Comparison of ENCODE assay signal across 9 cellular contexts in genomic region chr19:18507021-18507726, GRCh38. TPM values are rescaled to one million over a fixed set of nuclear protein-coding genes. Genes with fewer than 3 reads are reported as not detected.
A peak's percentile ranks its signal among the peaks of the same experiment; 100 is the strongest.
DNase-seq lines count a peak whose midpoint lies in the region; ATAC-seq, FAIRE-seq and TF ChIP-seq lines count a peak whose summit lies in the region.
"Had no signal": no experiment of that assay in that cellular context is flagged by ENCODE, and none has a peak within 500 bp of the region (broad histone marks: within the 10 kb centered on the region; RNA-seq: fewer than 3 reads in every experiment).

No MANE protein-coding gene starts in this region.

- in situ Hi-C loops in mammary epithelial cell (cut with MboI; ENCODE audit: low sequenced_read_pairs in 2 of 2) (no loop called here), K562 (cut with MboI) (no loop called here), HepG2 (cut with HindIII; ENCODE audit: extremely low pct_ligation_motif_present, low pct_unique_long_range_greater_than_20kb) (no loop called here)

- no peak for TF ChIP-seq POLR2A in K562 (conservative IDR thresholded peaks at IDR 0.05)
- no peak for TF ChIP-seq POLR2A in HepG2 (IDR thresholded peaks at IDR 0.05; ENCODE audit: insufficient read depth in 1 of 2, low read depth in 2 of 2, low read length in 2 of 2)
- TF ChIP-seq POLR2A in upper lobe of left lung (IDR thresholded peaks at IDR 0.05), result no peak

- FAIRE-seq in K562 (lab: Jason Lieb, UNC) (no peak), HepG2 (lab: Jason Lieb, UNC) (no peak)

- BruUV-seq in MCF 10A (replicated peaks; lab: Mats Ljungman, UMichigan) (no TSS peak), mammary epithelial cell (replicated peaks; lab: Mats Ljungman, UMichigan) (no TSS peak), K562 (replicated peaks; lab: Mats Ljungman, UMichigan) (no TSS peak), HepG2 (replicated peaks; lab: Mats Ljungman, UMichigan) (no TSS peak)

- H3K36me3 ChIP-seq in mammary epithelial cell (ENCODE audit: insufficient read depth, low read length) (no peaks in the 10 kb centered on the region), K562 (ENCODE audit: control insufficient read depth, insufficient read depth, low read length) (peaks cover 3% of the 10 kb centered on the region; the same call in 2 of the 3 replicates), HepG2 (replicated peaks in 1 of 2; ENCODE audit: control insufficient read depth in 1 of 2, insufficient read depth in 2 of 2, low read length in 2 of 2) (peaks cover 0 to 2% of the 10 kb centered on the region in 2 experiments; a peak in 1 of 5 replicates), upper lobe of left lung (no peaks in the 10 kb centered on the region)

- H3K9me1 ChIP-seq in K562 (ENCODE audit: control insufficient read depth, insufficient read depth, low read length), result peaks cover 31% of the 10 kb centered on the region

- H3K27ac ChIP-seq in mammary epithelial cell (ENCODE audit: insufficient read depth, low read depth, low read length) (no peak overlapping the region), K562 (ENCODE audit: extremely low read depth, low read depth, low read length) (peak overlapping the region; percentile 34; the same call in 2 of the 3 replicates), HepG2 (ENCODE audit: extremely low read length, insufficient read depth, low read length) (peak overlapping the region; percentile 37), upper lobe of left lung (peak overlapping the region; percentile 25 to 80 (median 78))

- H3K9me3 ChIP-seq in mammary epithelial cell (replicated peaks; ENCODE audit: insufficient read depth, low read length) (no peaks in the 10 kb centered on the region), K562 (replicated peaks; ENCODE audit: control insufficient read depth, insufficient read depth, low read depth, low read length) (no peaks in the 10 kb centered on the region), HepG2 (ENCODE audit: low read length) (no peaks in the 10 kb centered on the region), upper lobe of left lung (no peaks in the 10 kb centered on the region)

- no peak overlapping the region for H3K4me3 Mint-ChIP-seq in MCF 10A (ENCODE audit: unreplicated experiment)

- H3K4me1 ChIP-seq in mammary epithelial cell (ENCODE audit: insufficient read depth, low read length), result peaks cover 35% of the 10 kb centered on the region
- peaks cover 23 to 66% of the 10 kb centered on the region in 2 experiments for H3K4me1 ChIP-seq in K562 (replicated peaks in 1 of 2; ENCODE audit: control insufficient read depth in 2 of 2, insufficient read depth in 2 of 2, low read length in 2 of 2)
- H3K4me1 ChIP-seq in HepG2 (ENCODE audit: insufficient read depth, low read length), result peaks cover 94% of the 10 kb centered on the region
- H3K4me1 ChIP-seq in upper lobe of left lung, result peaks cover 66 to 84% (median 71%) of the 10 kb centered on the region in 4 donors

- TF ChIP-seq RAD21 in K562 (CRISPR knock-in tag; conservative IDR thresholded peaks at IDR 0.05 in 1 of 2, IDR thresholded peaks at IDR 0.05 in 1 of 2), result no peak
- TF ChIP-seq RAD21 in HepG2 (CRISPR knock-in tag; IDR thresholded peaks at IDR 0.05), result no peak

- POLR2A ChIA-PET in MCF 10A (lab: Yijun Ruan, JAX) (interaction anchor here (0.7 to 1.5 kb wide), 9 partner anchors 9 to 88 kb away, joined by 3 to 8 read pairs (median 3); partner anchors contain the start of genes ELL, SSBP4 and UBA52), K562 (lab: Yijun Ruan, JAX) (interaction anchor here (0.6 to 9.2 kb wide), 12 partner anchors 10 to 268 kb away, joined by 3 to 84 read pairs (median 4); partner anchors contain the start of gene ELL), HepG2 (lab: Yijun Ruan, JAX) (interaction anchor here (0.7 to 2.1 kb wide), 5 partner anchors 11 to 37 kb away, joined by 3 to 16 read pairs (median 3); partner anchors contain the start of gene ELL)

- H3K9ac ChIP-seq in mammary epithelial cell (ENCODE audit: insufficient read depth, low read length), result no peak overlapping the region
- peak overlapping the region in 1 of 2 experiments; percentile 84; a peak in 3 of 4 replicates for H3K9ac ChIP-seq in K562 (ENCODE audit: insufficient read depth in 1 of 2, low read depth in 2 of 2, low read length in 2 of 2)
- H3K9ac ChIP-seq in HepG2 (ENCODE audit: insufficient read depth, low read depth, low read length), result peak overlapping the region; percentile 6

- intact Hi-C loops in MCF 10A (cut with micrococcal nuclease), result no loop called here
- intact Hi-C loops in mammary epithelial cell (cut with micrococcal nuclease), result no loop called here
- intact Hi-C loops in K562 (cut with micrococcal nuclease), result no loop called here
- intact Hi-C loops in HepG2 (cut with micrococcal nuclease; ENCODE audit: unreplicated experiment), result loop anchor here (5.0 kb wide), 1 partner anchor 40 kb away; no protein-coding TSS in a partner anchor

- H2AFZ ChIP-seq in mammary epithelial cell (ENCODE audit: low read depth, low read length) (no peak overlapping the region), K562 (ENCODE audit: low read depth, low read length) (no peak overlapping the region), HepG2 (ENCODE audit: low read length) (no peak overlapping the region)

- H3K79me2 ChIP-seq in mammary epithelial cell (ENCODE audit: insufficient read depth, low read length) (peaks cover 96% of the 10 kb centered on the region), K562 (ENCODE audit: control insufficient read depth, insufficient read depth, low read length) (peaks cover 96% of the 10 kb centered on the region), HepG2 (ENCODE audit: insufficient read depth, low read length) (peaks cover 93% of the 10 kb centered on the region)

- CTCF ChIA-PET in MCF 10A (lab: Yijun Ruan, JAX) (interaction anchor here (0.6 to 3.1 kb wide), 7 partner anchors 12 to 444 kb away, joined by 3 to 12 read pairs (median 4); no protein-coding TSS in a partner anchor), mammary epithelial cell (lab: Charles Lee; ENCODE audit: low non-redundant PET) (no interaction called here), K562 (lab: Yijun Ruan, JAX; ENCODE audit: low intra/inter-chr PET ratio) (no interaction called here), HepG2 (lab: Yijun Ruan, JAX; ENCODE audit: low intra/inter-chr PET ratio, low total read pairs) (interaction anchor here (0.9 kb wide), 1 partner anchor 15 kb away, joined by 3 read pairs; no protein-coding TSS in a partner anchor)

- H3K4me3 ChIP-seq in mammary epithelial cell (replicated peaks in 1 of 3; ENCODE audit: insufficient read depth in 1 of 3, low read depth in 2 of 3, low read length in 3 of 3) (no peak overlapping the region), K562 (no peak overlapping the region), HepG2 (replicated peaks in 1 of 3; ENCODE audit: insufficient read depth in 1 of 3, low read depth in 2 of 3, low read length in 3 of 3) (peak overlapping the region in 1 of 3 experiments; percentile 22; a peak in 1 of 6 replicates), upper lobe of left lung (no peak overlapping the region)

- peak overlapping the region; percentile 74 for H3K27ac Mint-ChIP-seq in MCF 10A (ENCODE audit: low read depth, unreplicated experiment)

- peak; percentile 14 for ATAC-seq in K562
- ATAC-seq in HepG2, result no peak
- peak in 1 of 2 donors; percentile 2 for ATAC-seq in upper lobe of left lung (ENCODE audit: low FRiP score in 2 of 2)
- ATAC-seq in HG02981 (IDR thresholded peaks at IDR 0.05; ENCODE audit: unreplicated experiment), result no peak
- no peak for ATAC-seq in HG03025 (IDR thresholded peaks at IDR 0.05; ENCODE audit: low FRiP score, unreplicated experiment)
- no peak for ATAC-seq in GM21737 (IDR thresholded peaks at IDR 0.05; ENCODE audit: unreplicated experiment)

- H4K20me1 ChIP-seq in mammary epithelial cell (ENCODE audit: insufficient read depth, low read length) (peaks cover 19% of the 10 kb centered on the region), K562 (replicated peaks; ENCODE audit: control insufficient read depth, insufficient read depth, low read length) (peaks cover 80% of the 10 kb centered on the region), HepG2 (ENCODE audit: insufficient read depth, low read length) (peaks cover 70% of the 10 kb centered on the region)

- TF ChIP-seq CTCF in MCF 10A (IDR thresholded peaks at IDR 0.05; ENCODE audit: unreplicated experiment) (no peak), mammary epithelial cell (conservative IDR thresholded peaks at IDR 0.05 in 1 of 2, IDR thresholded peaks at IDR 0.05 in 1 of 2; ENCODE audit: extremely low read depth in 1 of 2, insufficient read depth in 1 of 2, low read depth in 1 of 2, low read length in 2 of 2) (no peak), K562 (IDR thresholded peaks at IDR 0.05 in 2 of 3, conservative IDR thresholded peaks at IDR 0.05 in 1 of 3; ENCODE audit: insufficient read depth in 2 of 3, low read depth in 1 of 3, low read length in 3 of 3) (no peak), HepG2 (CRISPR knock-in tag; IDR thresholded peaks at IDR 0.05) (no peak), upper lobe of left lung (IDR thresholded peaks at IDR 0.05) (no peak)

- peaks cover 37% of the 10 kb centered on the region for H3K4me1 Mint-ChIP-seq in MCF 10A (ENCODE audit: insufficient read depth, unreplicated experiment)

- dilution Hi-C loops in mammary epithelial cell (cut with HindIII; ENCODE audit: low sequenced_read_pairs), result no loop called here

- H3K27me3 ChIP-seq in mammary epithelial cell (ENCODE audit: insufficient read depth, low read length) (no peaks in the 10 kb centered on the region), K562 (ENCODE audit: control insufficient read depth in 2 of 2, insufficient read depth in 2 of 2, low read length in 2 of 2) (no peaks in the 10 kb centered on the region), HepG2 (ENCODE audit: control insufficient read depth in 1 of 2, insufficient read depth in 2 of 2, low read length in 2 of 2) (no peaks in the 10 kb centered on the region), upper lobe of left lung (no peaks in the 10 kb centered on the region)

- no peak for TF ChIP-seq EP300 in K562 (IDR thresholded peaks at IDR 0.05; ENCODE audit: low read length)
- no peak for TF ChIP-seq EP300 in HepG2 (IDR thresholded peaks at IDR 0.05; ENCODE audit: low read depth in 2 of 2, low read length in 2 of 2)
- TF ChIP-seq EP300 in HepG2 (CRISPR knock-in tag; IDR thresholded peaks at IDR 0.05; ENCODE audit: borderline replicate concordance), result no peak
- peak in 1 of 4 donors; percentile 51 for TF ChIP-seq EP300 in upper lobe of left lung (IDR thresholded peaks at IDR 0.05)

- no peak overlapping the region for H3K4me2 ChIP-seq in mammary epithelial cell (ENCODE audit: insufficient read depth, low read depth, low read length)
- no peak overlapping the region; the same call in 1 of the 2 replicates for H3K4me2 ChIP-seq in K562 (ENCODE audit: insufficient read depth, low read length)
- peak overlapping the region; percentile 46 for H3K4me2 ChIP-seq in HepG2 (ENCODE audit: low read depth, low read length)

- no peaks in the 10 kb centered on the region for H3K27me3 Mint-ChIP-seq in MCF 10A (ENCODE audit: insufficient read depth, unreplicated experiment)

- DNase-seq in MCF 10A (ENCODE audit: unreplicated experiment) (no peak), mammary epithelial cell (no peak), K562 (ENCODE audit: extremely low read depth in 1 of 4, low spot score in 3 of 4) (no peak), HepG2 (ENCODE audit: low spot score) (no peak), upper lobe of left lung (no peak)
- DNase-seq: NCI-H524 treated with DMSO at 0.1 percent for 48 hours had no signal

- no peaks in the 10 kb centered on the region for H3K9me3 Mint-ChIP-seq in MCF 10A (ENCODE audit: unreplicated experiment)

- 83% methylated on average over 7 of the region's 9 CpGs for WGBS in mammary epithelial cell (ENCODE audit: low coverage, missing lambda C conversion rate)
- 48% methylated on average over 9 of the region's 9 CpGs for WGBS in K562 (ENCODE audit: insufficient coverage, low coverage, missing lambda C conversion rate)
- 72% methylated on average over 2 of the region's 9 CpGs for WGBS in HepG2 (ENCODE audit: low lambda C conversion rate)
- WGBS in upper lobe of left lung, 2 donors, result 20 to 46% methylated on average over 5 to 9 of the region's 9 CpGs

- H3K36me3 Mint-ChIP-seq in MCF 10A (ENCODE audit: insufficient read depth, unreplicated experiment), result peaks cover 19% of the 10 kb centered on the region

RNA-seq across cellular contexts. Expression of gene ELL, which starts 14.7 kb away (rescaled TPM):
- total RNA-seq in MCF 10A (2022), result 20.8 and 22.4 TPM in 2 replicates
- 10 to 100 TPM; 17.3 to 27.7 TPM for total RNA-seq in mammary epithelial cell
- 9.5 TPM for polyA plus RNA-seq in mammary epithelial cell
- polyA minus RNA-seq in mammary epithelial cell, result 10.9 TPM
- 26.9 and 68.3 TPM in 2 replicates for total RNA-seq in K562 (2011; cell fraction: chromatin; rRNA removed; ENCODE audit: low replicate concordance)
- total RNA-seq in K562 (2011; cell fraction: nucleolus; rRNA removed), result 36.6 and 44.4 TPM in 2 replicates
- total RNA-seq in K562 (2011; cell fraction: nucleoplasm; rRNA removed), result 26.0 and 26.8 TPM in 2 replicates
- total RNA-seq in K562 (2014; rRNA removed), result 12.9 and 16.3 TPM in 2 replicates
- 2.8 and 3.2 TPM in 2 replicates for total RNA-seq in K562 (2014; rRNA removed; fragmentation: Illumina TruSeq; extraction: Trizol)
- 5.4 and 6.0 TPM in 2 replicates for total RNA-seq in K562 (2015; rRNA removed; fragmentation: Illumina TruSeq; extraction: Trizol)
- total RNA-seq in K562 (2021), result 22.1 and 22.5 TPM in 2 replicates
- 4.0 and 9.2 TPM in 2 replicates for polyA plus RNA-seq in K562 (2011; rRNA removed)
- polyA plus RNA-seq in K562 (2011; cell fraction: cytosol; rRNA removed), result 4.9 and 11.1 TPM in 2 replicates
- polyA plus RNA-seq in K562 (2011; cell fraction: nucleus; rRNA removed), result 14.6 and 22.8 TPM in 2 replicates
- 12.3 and 14.0 TPM in 2 replicates for polyA plus RNA-seq in K562 (2012)
- polyA plus RNA-seq in K562 (2014; fragmentation: Illumina TruSeq; extraction: Trizol), result 4.1 and 9.6 TPM in 2 replicates
- polyA plus RNA-seq in K562 (2014; fragmentation: Nextera tagmentation; extraction: Ambion mirVana), result under 1 TPM; 0.24 to 0.45 TPM
- 9.0 and 13.2 TPM in 2 replicates for polyA plus RNA-seq in K562 (2014; rRNA removed)
- polyA minus RNA-seq in K562 (2011; rRNA and poly(A)+ RNA removed), result 2.8 and 4.1 TPM in 2 replicates
- 7.6 and 14.9 TPM in 2 replicates for polyA minus RNA-seq in K562 (2011; cell fraction: cytosol; rRNA and poly(A)+ RNA removed)
- polyA minus RNA-seq in K562 (2011; cell fraction: nucleus; rRNA and poly(A)+ RNA removed), result 7.0 and 10.7 TPM in 2 replicates
- total RNA-seq in HepG2 (2016; rRNA removed; fragmentation: Illumina TruSeq; extraction: Trizol), result 3.2 and 3.7 TPM in 2 replicates
- 0.71 and 1.1 TPM in 2 replicates for total RNA-seq in HepG2 (2016; cell fraction: cytosol; rRNA removed; fragmentation: Illumina TruSeq; extraction: Trizol; ENCODE audit: low read depth)
- total RNA-seq in HepG2 (2016; cell fraction: insoluble cytoplasmic fraction; rRNA removed; fragmentation: Illumina TruSeq; extraction: Trizol), result 2.7 and 4.1 TPM in 2 replicates
- total RNA-seq in HepG2 (2016; cell fraction: membrane; rRNA removed; fragmentation: Illumina TruSeq; extraction: Trizol), result 2.3 and 2.5 TPM in 2 replicates
- 3.3 and 4.8 TPM in 2 replicates for total RNA-seq in HepG2 (2016; cell fraction: nucleus; rRNA removed; fragmentation: Illumina TruSeq; extraction: Trizol)
- 5.4 and 5.8 TPM in 2 replicates for polyA plus RNA-seq in HepG2 (2011; rRNA removed)
- 3.2 and 4.3 TPM in 2 replicates for polyA plus RNA-seq in HepG2 (2011; cell fraction: cytosol; rRNA removed)
- 27.1 and 34.7 TPM in 2 replicates for polyA plus RNA-seq in HepG2 (2011; cell fraction: nucleus; rRNA removed)
- polyA plus RNA-seq in HepG2 (2012), result 7.1 TPM in 2 replicates
- 0.20 and 0.33 TPM in 2 replicates for polyA plus RNA-seq in HepG2 (2016; cell fraction: cytosol; fragmentation: Illumina TruSeq; extraction: Trizol; ENCODE audit: low read depth)
- polyA plus RNA-seq in HepG2 (2016; cell fraction: insoluble cytoplasmic fraction; fragmentation: Illumina TruSeq; extraction: Trizol; ENCODE audit: low read depth), result 3.1 and 4.0 TPM in 2 replicates
- 1.0 and 1.1 TPM in 2 replicates for polyA plus RNA-seq in HepG2 (2016; cell fraction: membrane; fragmentation: Illumina TruSeq; extraction: Trizol; ENCODE audit: low read depth)
- 5.1 and 5.2 TPM in 2 replicates for polyA plus RNA-seq in HepG2 (2016; cell fraction: nucleus; fragmentation: Illumina TruSeq; extraction: Trizol; ENCODE audit: insufficient read depth, low read depth)
- 6.3 and 17.2 TPM in 2 replicates for polyA minus RNA-seq in HepG2 (2011; rRNA and poly(A)+ RNA removed; ENCODE audit: low replicate concordance)
- 6.0 and 8.8 TPM in 2 replicates for polyA minus RNA-seq in HepG2 (2011; cell fraction: cytosol; rRNA and poly(A)+ RNA removed)
- 12.9 and 14.3 TPM in 2 replicates for polyA minus RNA-seq in HepG2 (2011; cell fraction: nucleus; rRNA and poly(A)+ RNA removed)
- total RNA-seq in upper lobe of left lung, result 10 to 100 TPM; 19.8 to 66.0 (median 22.4) TPM

RNA-seq across cellular contexts. Expression of gene FKBP8, which starts 36.2 kb away (rescaled TPM):
- total RNA-seq in MCF 10A (2022) (142 and 154 TPM in 2 replicates), mammary epithelial cell (100 to 1,000 TPM; 201 to 213 TPM), K562 (2014; rRNA removed) (234 and 260 TPM in 2 replicates), K562 (2014; rRNA removed; fragmentation: Illumina TruSeq; extraction: Trizol) (16.0 and 21.8 TPM in 2 replicates), K562 (2015; rRNA removed; fragmentation: Illumina TruSeq; extraction: Trizol) (104 and 106 TPM in 2 replicates), K562 (2021) (228 and 236 TPM in 2 replicates), HepG2 (2016; rRNA removed; fragmentation: Illumina TruSeq; extraction: Trizol) (75.1 and 81.7 TPM in 2 replicates), upper lobe of left lung (100 to 1,000 TPM; 242 to 450 (median 284) TPM)
- polyA plus RNA-seq in mammary epithelial cell (165 TPM), K562 (2011; rRNA removed) (116 and 176 TPM in 2 replicates), K562 (2014; fragmentation: Illumina TruSeq; extraction: Trizol) (62.5 and 201 TPM in 2 replicates), K562 (2014; fragmentation: Nextera tagmentation; extraction: Ambion mirVana) (1 to 10 TPM in 1 of 2 experiments, under 1 TPM in 1; 0.46 to 1.0 TPM), K562 (2014; rRNA removed) (168 and 203 TPM in 2 replicates), HepG2 (2011; rRNA removed) (93.9 and 135 TPM in 2 replicates)
- polyA minus RNA-seq in mammary epithelial cell, result 75.5 TPM
- total RNA-seq in K562 (2011; cell fraction: chromatin; rRNA removed; ENCODE audit: low replicate concordance), result 26.1 and 86.1 TPM in 2 replicates
- total RNA-seq in K562 (2011; cell fraction: nucleolus; rRNA removed), result 93.6 and 114 TPM in 2 replicates
- total RNA-seq in K562 (2011; cell fraction: nucleoplasm; rRNA removed), result 59.8 and 63.9 TPM in 2 replicates
- polyA plus RNA-seq in K562 (2011; cell fraction: cytosol; rRNA removed), result 199 and 396 TPM in 2 replicates
- polyA plus RNA-seq in K562 (2011; cell fraction: nucleus; rRNA removed), result 128 and 178 TPM in 2 replicates
- polyA plus RNA-seq in K562 (2012), result 173 and 302 TPM in 2 replicates
- 28.0 and 49.7 TPM in 2 replicates for polyA minus RNA-seq in K562 (2011; rRNA and poly(A)+ RNA removed)
- 138 and 159 TPM in 2 replicates for polyA minus RNA-seq in K562 (2011; cell fraction: cytosol; rRNA and poly(A)+ RNA removed)
- 35.5 and 49.0 TPM in 2 replicates for polyA minus RNA-seq in K562 (2011; cell fraction: nucleus; rRNA and poly(A)+ RNA removed)
- 75.9 and 83.0 TPM in 2 replicates for total RNA-seq in HepG2 (2016; cell fraction: cytosol; rRNA removed; fragmentation: Illumina TruSeq; extraction: Trizol; ENCODE audit: low read depth)
- 78.1 and 87.6 TPM in 2 replicates for total RNA-seq in HepG2 (2016; cell fraction: insoluble cytoplasmic fraction; rRNA removed; fragmentation: Illumina TruSeq; extraction: Trizol)
- total RNA-seq in HepG2 (2016; cell fraction: membrane; rRNA removed; fragmentation: Illumina TruSeq; extraction: Trizol), result 92.2 and 111 TPM in 2 replicates
- 32.7 and 42.9 TPM in 2 replicates for total RNA-seq in HepG2 (2016; cell fraction: nucleus; rRNA removed; fragmentation: Illumina TruSeq; extraction: Trizol)
- 101 and 179 TPM in 2 replicates for polyA plus RNA-seq in HepG2 (2011; cell fraction: cytosol; rRNA removed)
- 159 and 173 TPM in 2 replicates for polyA plus RNA-seq in HepG2 (2011; cell fraction: nucleus; rRNA removed)
- polyA plus RNA-seq in HepG2 (2012), result 93.8 and 130 TPM in 2 replicates
- 84.6 and 95.1 TPM in 2 replicates for polyA plus RNA-seq in HepG2 (2016; cell fraction: cytosol; fragmentation: Illumina TruSeq; extraction: Trizol; ENCODE audit: low read depth)
- polyA plus RNA-seq in HepG2 (2016; cell fraction: insoluble cytoplasmic fraction; fragmentation: Illumina TruSeq; extraction: Trizol; ENCODE audit: low read depth), result 107 and 111 TPM in 2 replicates
- polyA plus RNA-seq in HepG2 (2016; cell fraction: membrane; fragmentation: Illumina TruSeq; extraction: Trizol; ENCODE audit: low read depth), result 117 and 126 TPM in 2 replicates
- polyA plus RNA-seq in HepG2 (2016; cell fraction: nucleus; fragmentation: Illumina TruSeq; extraction: Trizol; ENCODE audit: insufficient read depth, low read depth), result 80.5 and 87.9 TPM in 2 replicates
- polyA minus RNA-seq in HepG2 (2011; rRNA and poly(A)+ RNA removed; ENCODE audit: low replicate concordance), result 96.9 and 151 TPM in 2 replicates
- 63.3 and 77.3 TPM in 2 replicates for polyA minus RNA-seq in HepG2 (2011; cell fraction: cytosol; rRNA and poly(A)+ RNA removed)
- polyA minus RNA-seq in HepG2 (2011; cell fraction: nucleus; rRNA and poly(A)+ RNA removed), result 16.6 and 20.1 TPM in 2 replicates

RNA-seq across cellular contexts. Expression of gene KXD1, which starts 50.5 kb away (rescaled TPM):
- total RNA-seq in MCF 10A (2022) (120 and 126 TPM in 2 replicates), mammary epithelial cell (10 to 100 TPM; 83.9 to 98.2 TPM), K562 (2014; rRNA removed) (133 and 147 TPM in 2 replicates), K562 (2014; rRNA removed; fragmentation: Illumina TruSeq; extraction: Trizol) (48.7 and 66.2 TPM in 2 replicates), K562 (2015; rRNA removed; fragmentation: Illumina TruSeq; extraction: Trizol) (80.5 and 83.3 TPM in 2 replicates), K562 (2021) (114 and 118 TPM in 2 replicates), HepG2 (2016; rRNA removed; fragmentation: Illumina TruSeq; extraction: Trizol) (44.6 and 53.1 TPM in 2 replicates), upper lobe of left lung (100 to 1,000 TPM in 3 of 6 donors, 10 to 100 TPM in 3; 69.6 to 333 (median 103) TPM)
- polyA plus RNA-seq in mammary epithelial cell (159 TPM), K562 (2011; rRNA removed) (159 and 217 TPM in 2 replicates), K562 (2014; fragmentation: Illumina TruSeq; extraction: Trizol) (191 and 210 TPM in 2 replicates), K562 (2014; fragmentation: Nextera tagmentation; extraction: Ambion mirVana) (10 to 100 TPM; 21.9 to 41.3 TPM), K562 (2014; rRNA removed) (153 and 177 TPM in 2 replicates), HepG2 (2011; rRNA removed) (143 and 160 TPM in 2 replicates)
- 97.3 TPM for polyA minus RNA-seq in mammary epithelial cell
- 91.9 and 173 TPM in 2 replicates for total RNA-seq in K562 (2011; cell fraction: chromatin; rRNA removed; ENCODE audit: low replicate concordance)
- total RNA-seq in K562 (2011; cell fraction: nucleolus; rRNA removed), result 110 and 120 TPM in 2 replicates
- 109 and 127 TPM in 2 replicates for total RNA-seq in K562 (2011; cell fraction: nucleoplasm; rRNA removed)
- 242 and 309 TPM in 2 replicates for polyA plus RNA-seq in K562 (2011; cell fraction: cytosol; rRNA removed)
- polyA plus RNA-seq in K562 (2011; cell fraction: nucleus; rRNA removed), result 149 and 198 TPM in 2 replicates
- polyA plus RNA-seq in K562 (2012), result 146 and 182 TPM in 2 replicates
- 64.2 and 93.8 TPM in 2 replicates for polyA minus RNA-seq in K562 (2011; rRNA and poly(A)+ RNA removed)
- 88.9 and 91.1 TPM in 2 replicates for polyA minus RNA-seq in K562 (2011; cell fraction: cytosol; rRNA and poly(A)+ RNA removed)
- 27.5 and 34.8 TPM in 2 replicates for polyA minus RNA-seq in K562 (2011; cell fraction: nucleus; rRNA and poly(A)+ RNA removed)
- 49.9 and 63.5 TPM in 2 replicates for total RNA-seq in HepG2 (2016; cell fraction: cytosol; rRNA removed; fragmentation: Illumina TruSeq; extraction: Trizol; ENCODE audit: low read depth)
- 46.0 and 46.4 TPM in 2 replicates for total RNA-seq in HepG2 (2016; cell fraction: insoluble cytoplasmic fraction; rRNA removed; fragmentation: Illumina TruSeq; extraction: Trizol)
- total RNA-seq in HepG2 (2016; cell fraction: membrane; rRNA removed; fragmentation: Illumina TruSeq; extraction: Trizol), result 90.1 and 104 TPM in 2 replicates
- total RNA-seq in HepG2 (2016; cell fraction: nucleus; rRNA removed; fragmentation: Illumina TruSeq; extraction: Trizol), result 20.4 and 21.0 TPM in 2 replicates
- 112 and 130 TPM in 2 replicates for polyA plus RNA-seq in HepG2 (2011; cell fraction: cytosol; rRNA removed)
- 122 and 125 TPM in 2 replicates for polyA plus RNA-seq in HepG2 (2011; cell fraction: nucleus; rRNA removed)
- polyA plus RNA-seq in HepG2 (2012), result 61.5 and 85.8 TPM in 2 replicates
- polyA plus RNA-seq in HepG2 (2016; cell fraction: cytosol; fragmentation: Illumina TruSeq; extraction: Trizol; ENCODE audit: low read depth), result 72.0 and 99.5 TPM in 2 replicates
- polyA plus RNA-seq in HepG2 (2016; cell fraction: insoluble cytoplasmic fraction; fragmentation: Illumina TruSeq; extraction: Trizol; ENCODE audit: low read depth), result 68.6 and 76.3 TPM in 2 replicates
- 121 and 126 TPM in 2 replicates for polyA plus RNA-seq in HepG2 (2016; cell fraction: membrane; fragmentation: Illumina TruSeq; extraction: Trizol; ENCODE audit: low read depth)
- polyA plus RNA-seq in HepG2 (2016; cell fraction: nucleus; fragmentation: Illumina TruSeq; extraction: Trizol; ENCODE audit: insufficient read depth, low read depth), result 62.9 and 64.5 TPM in 2 replicates
- polyA minus RNA-seq in HepG2 (2011; rRNA and poly(A)+ RNA removed; ENCODE audit: low replicate concordance), result 73.9 and 103 TPM in 2 replicates
- 43.1 and 52.2 TPM in 2 replicates for polyA minus RNA-seq in HepG2 (2011; cell fraction: cytosol; rRNA and poly(A)+ RNA removed)
- 20.0 and 23.6 TPM in 2 replicates for polyA minus RNA-seq in HepG2 (2011; cell fraction: nucleus; rRNA and poly(A)+ RNA removed)

Comparison
In these comparisons a context has a peak if more than half of its experiments do, and no peak if none do; other contexts are left out.
1. CTCF ChIA-PET loops: an anchor here in MCF 10A (0.6 to 3.1 kb wide) and HepG2 (0.9 kb wide); none called in mammary epithelial cell and K562.